ENCODE assay signal across 8 cellular contexts in genomic region chr1:32179193-32179442, GRCh38. TPM values are rescaled to one million over a fixed set of nuclear protein-coding genes. Genes with fewer than 3 reads are reported as not detected.
A peak's percentile ranks its signal among the peaks of the same experiment; 100 is the strongest.
DNase-seq lines count a peak whose midpoint lies in the region; ATAC-seq, FAIRE-seq and TF ChIP-seq lines count a peak whose summit lies in the region.

No MANE protein-coding gene starts in this region.

- no peak overlapping the region for H2BK15ac ChIP-seq in mesendoderm (replicated peaks; ENCODE audit: low read depth)

- H2BK120ac ChIP-seq in mesendoderm (ENCODE audit: low read depth, low read length): no peak overlapping the region

- H3K9ac ChIP-seq in mesendoderm (ENCODE audit: low read length): peak overlapping the region; percentile 89

- H3K27me3 ChIP-seq in brain microvascular endothelial cell (replicated peaks) (no peaks in the 10 kb centered on the region), mesendoderm (ENCODE audit: insufficient read depth, low read length, poor library complexity) (no peaks in the 10 kb centered on the region)

- CTCF ChIA-PET in AG04449 (lab: Yijun Ruan, JAX): interaction anchor here (1.6 kb wide), 1 partner anchor 16 kb away, joined by 3 read pairs; no protein-coding TSS in a partner anchor

- ATAC-seq in HG02642 (IDR thresholded peaks at IDR 0.05; ENCODE audit: poor library complexity, unreplicated experiment): peak; percentile 3

- no peak overlapping the region for H3K18ac ChIP-seq in mesendoderm (ENCODE audit: low read length)

- H4K8ac ChIP-seq in mesendoderm (ENCODE audit: low read depth, low read length): peak overlapping the region; percentile 96

- H3K4me2 ChIP-seq in mesendoderm (ENCODE audit: low read length): peak overlapping the region; percentile 83

- H3K56ac ChIP-seq in mesendoderm (ENCODE audit: low read length): peak overlapping the region; percentile 96

- H3K4ac ChIP-seq in mesendoderm (ENCODE audit: low read depth, low read length): no peak overlapping the region

- no peak for TF ChIP-seq CTCF in AG04449 (IDR thresholded peaks at IDR 0.05; ENCODE audit: insufficient read depth, low read length, missing control alignments)
- TF ChIP-seq CTCF in brain microvascular endothelial cell (IDR thresholded peaks at IDR 0.05; ENCODE audit: low read depth, low read length, missing control alignments): no peak

- POLR2A ChIA-PET in AG04449 (lab: Yijun Ruan, JAX): interaction anchor here (0.7 to 2.4 kb wide), 9 partner anchors 10 to 157 kb away, joined by 3 to 18 read pairs (median 4); partner anchors contain the start of genes CCDC28B, KPNA6, MARCKSL1 and TMEM39B

- FAIRE-seq in GM12892 (lab: Jason Lieb, UNC): no peak

- DNase-seq in AG04449 (ENCODE audit: low read depth, low spot score) (no peak), brain microvascular endothelial cell (no peak), mesendoderm (no peak), RPMI8226 (no peak), GM12892 (ENCODE audit: insufficient read length) (no peak), NCI-H1417 treated with DMSO at 0.1 percent for 48 hours (lab: John Stamatoyannopoulos, UW) (no peak)
- no peak for DNase-seq in activated CD4-positive, alpha-beta T cell treated with anti-CD3 and anti-CD28 coated beads for 1 hour

- no peak overlapping the region for H3K23ac ChIP-seq in mesendoderm (ENCODE audit: low read length)

- H3K4me1 ChIP-seq in mesendoderm (ENCODE audit: control insufficient read depth, low read depth, low read length): peaks cover 9% of the 10 kb centered on the region

- in situ Hi-C loops in brain microvascular endothelial cell (cut with HindIII; ENCODE audit: low pct_ligation_motif_present, low sequenced_read_pairs): no loop called here

- H3K36me3 ChIP-seq in brain microvascular endothelial cell (replicated peaks) (peaks cover 17% of the 10 kb centered on the region), mesendoderm (ENCODE audit: control insufficient read depth, insufficient read depth, low read length) (peaks cover 2% of the 10 kb centered on the region)

- no peak overlapping the region for H2AK5ac ChIP-seq in mesendoderm (ENCODE audit: low read length)

- H3K79me1 ChIP-seq in mesendoderm (ENCODE audit: low read length): peaks cover 17% of the 10 kb centered on the region

- no CpG with 5 or more reads among the region's 7 CpGs for WGBS in mesendoderm (ENCODE audit: extremely low coverage, insufficient coverage, low lambda C conversion rate)

- H3K4me3 ChIP-seq in AG04449 (ENCODE audit: low read depth, low read length) (peak overlapping the region; percentile 71), brain microvascular endothelial cell (ENCODE audit: low read depth, low read length) (peak overlapping the region; percentile 73), mesendoderm (ENCODE audit: low read length) (no peak overlapping the region)

- peaks cover 21% of the 10 kb centered on the region for H3K79me2 ChIP-seq in mesendoderm (ENCODE audit: control insufficient read depth, insufficient read depth, low read length)

- H4K5ac ChIP-seq in mesendoderm (ENCODE audit: low read length): no peak overlapping the region

- H3K27ac ChIP-seq in brain microvascular endothelial cell: peak overlapping the region; percentile 84
- peak overlapping the region; percentile 52 for H3K27ac ChIP-seq in mesendoderm (ENCODE audit: low read depth, low read length)

- H2BK5ac ChIP-seq in mesendoderm (ENCODE audit: low read length): peak overlapping the region; percentile 54

- no peak for TF ChIP-seq POLR2A in GM12892 (IDR thresholded peaks at IDR 0.05; ENCODE audit: low read depth, low read length)

RNA-seq across cellular contexts. Expression of gene TXLNA, which starts 0.4 kb away (rescaled TPM):
- polyA plus RNA-seq in mesendoderm (2013, experiment 1 of 2): 29.1 TPM
- polyA plus RNA-seq in mesendoderm (2013, experiment 2 of 2): 28.4 TPM
- polyA plus RNA-seq in GM12892 (2012; ENCODE audit: missing spikeins): 27.9 TPM

RNA-seq across cellular contexts. Expression of gene CCDC28B, which starts 21.3 kb away (rescaled TPM):
- 12.9 TPM for polyA plus RNA-seq in mesendoderm (2013, experiment 1 of 2)
- polyA plus RNA-seq in mesendoderm (2013, experiment 2 of 2): 12.8 TPM
- polyA plus RNA-seq in GM12892 (2012; ENCODE audit: missing spikeins): 74.2 TPM

RNA-seq across cellular contexts. Expression of gene IQCC, which starts 26.4 kb away (rescaled TPM):
- polyA plus RNA-seq in mesendoderm (2013, experiment 1 of 2): 3.1 TPM
- 2.8 TPM for polyA plus RNA-seq in mesendoderm (2013, experiment 2 of 2)
- polyA plus RNA-seq in GM12892 (2012; ENCODE audit: missing spikeins): 4.7 TPM

RNA-seq across cellular contexts. Expression of gene DCDC2B, which starts 29.8 kb away (rescaled TPM):
- not detected for polyA plus RNA-seq in mesendoderm (2013, experiment 1 of 2)
- polyA plus RNA-seq in mesendoderm (2013, experiment 2 of 2): not detected
- 0.51 TPM for polyA plus RNA-seq in GM12892 (2012; ENCODE audit: missing spikeins)

RNA-seq across cellular contexts. Expression of gene TMEM234, which starts 43.0 kb away (rescaled TPM):
- polyA plus RNA-seq in mesendoderm (2013, experiment 1 of 2): 7.2 TPM
- polyA plus RNA-seq in mesendoderm (2013, experiment 2 of 2): 7.4 TPM
- polyA plus RNA-seq in GM12892 (2012; ENCODE audit: missing spikeins): 7.5 TPM
